In genomic region chr2:150133623-150134022, GRCh38 we compare ENCODE assay signal across 1 cellular context.
A peak's percentile ranks its signal among the peaks of the same experiment; 100 is the strongest.
TF ChIP-seq lines count a peak whose summit lies in the region.

No MANE protein-coding gene starts in this region.

TF ChIP-seq in GM12878, 131 proteins besides CTCF, POLR2A, EP300 and RAD21 (continued from another document and continues in another):
- TF ChIP-seq MEF2B (IDR thresholded peaks at IDR 0.05; ENCODE audit: partially characterized antibody, poor library complexity, severe bottlenecking) = no peak
- TF ChIP-seq ZNF207 (IDR thresholded peaks at IDR 0.05; ENCODE audit: borderline replicate concordance) = no peak
- TF ChIP-seq CBX3 (IDR thresholded peaks at IDR 0.05; ENCODE audit: borderline replicate concordance, low read depth) = no peak
- no peak for TF ChIP-seq NR2C2 (IDR thresholded peaks at IDR 0.05; ENCODE audit: borderline replicate concordance, control insufficient read depth, insufficient read length, low read depth)
- TF ChIP-seq HDGF (IDR thresholded peaks at IDR 0.05) = no peak
- peak; percentile 87 for TF ChIP-seq MLLT1 (IDR thresholded peaks at IDR 0.05)
- peak; percentile 73 to 82; a peak in 3 of 4 replicates for TF ChIP-seq BHLHE40 (IDR thresholded peaks at IDR 0.05; ENCODE audit: borderline replicate concordance in 1 of 2, low read depth in 2 of 2, low read length in 1 of 2)
- peak; percentile 93 for TF ChIP-seq JUNB (IDR thresholded peaks at IDR 0.05)
- no peak for TF ChIP-seq MYC (IDR thresholded peaks at IDR 0.05; ENCODE audit: insufficient read depth, insufficient read length, insufficient replicate concordance, low read length, severe bottlenecking)
- no peak for TF ChIP-seq ZNF622 (IDR thresholded peaks at IDR 0.05)
- TF ChIP-seq FOXM1 (IDR thresholded peaks at IDR 0.05; ENCODE audit: low read depth, low read length) = no peak; the same call in 1 of the 2 replicates
- TF ChIP-seq SUZ12 (IDR thresholded peaks at IDR 0.05; ENCODE audit: unreplicated experiment) = no peak
- TF ChIP-seq ZBTB11 (CRISPR knock-in tag; IDR thresholded peaks at IDR 0.05) = no peak
- TF ChIP-seq IRF3 (IDR thresholded peaks at IDR 0.05) = no peak
- TF ChIP-seq USF2 (IDR thresholded peaks at IDR 0.05; ENCODE audit: borderline replicate concordance, low read depth, low read length) = no peak
- peak; percentile 80 to 86; a peak in 3 of 4 replicates for TF ChIP-seq IKZF2 (IDR thresholded peaks at IDR 0.05)
- TF ChIP-seq REST (IDR thresholded peaks at IDR 0.05; ENCODE audit: low read depth, low read length) = no peak
- TF ChIP-seq PKNOX1 (IDR thresholded peaks at IDR 0.05) = no peak
- no peak for TF ChIP-seq HDAC6 (IDR thresholded peaks at IDR 0.05; ENCODE audit: unreplicated experiment)
- no peak for TF ChIP-seq PML (IDR thresholded peaks at IDR 0.05; ENCODE audit: low read length)
- no peak for TF ChIP-seq TARDBP (IDR thresholded peaks at IDR 0.05; ENCODE audit: borderline replicate concordance)
- TF ChIP-seq ZNF592 (IDR thresholded peaks at IDR 0.05) = no peak
- no peak; the same call in 1 of the 2 replicates for TF ChIP-seq BACH1 (IDR thresholded peaks at IDR 0.05; ENCODE audit: borderline replicate concordance)
- TF ChIP-seq HDAC2 (IDR thresholded peaks at IDR 0.05) = no peak
- TF ChIP-seq SPI1 (IDR thresholded peaks at IDR 0.05; ENCODE audit: borderline replicate concordance, insufficient read depth, low read depth, low read length) = no peak
- no peak for TF ChIP-seq SUPT20H (IDR thresholded peaks at IDR 0.05; ENCODE audit: borderline replicate concordance, control insufficient read depth, low read depth, low read length)
- TF ChIP-seq EZH2 (IDR thresholded peaks at IDR 0.05; ENCODE audit: borderline replicate concordance, control insufficient read depth, low read depth, low read length) = no peak
- peak; percentile 74 for TF ChIP-seq RUNX3 (IDR thresholded peaks at IDR 0.05; ENCODE audit: low read length)
- peak; percentile 89 for TF ChIP-seq DPF2 (IDR thresholded peaks at IDR 0.05)
- TF ChIP-seq EED (IDR thresholded peaks at IDR 0.05; ENCODE audit: low read depth) = peak; percentile 52
- peak; percentile 46; the same call in 1 of the 2 replicates for TF ChIP-seq BMI1 (IDR thresholded peaks at IDR 0.05; ENCODE audit: borderline replicate concordance)
- no peak for TF ChIP-seq SP1 (IDR thresholded peaks at IDR 0.05; ENCODE audit: low read depth, low read length)
- TF ChIP-seq RB1 (IDR thresholded peaks at IDR 0.05; ENCODE audit: borderline replicate concordance) = no peak
- TF ChIP-seq ZNF217 (IDR thresholded peaks at IDR 0.05) = no peak
- TF ChIP-seq FOXK2 (IDR thresholded peaks at IDR 0.05) = no peak
- TF ChIP-seq BCL11A (IDR thresholded peaks at IDR 0.05; ENCODE audit: low read depth, low read length) = peak; percentile 89
- TF ChIP-seq JUND (IDR thresholded peaks at IDR 0.05; ENCODE audit: low read depth, low read length) = peak; percentile 74
- no peak for TF ChIP-seq YBX1 (IDR thresholded peaks at IDR 0.05)
- no peak for TF ChIP-seq RBBP5 (conservative IDR thresholded peaks at IDR 0.05)
- TF ChIP-seq CHD2 (IDR thresholded peaks at IDR 0.05; ENCODE audit: borderline replicate concordance, low read depth, low read length) = peak; percentile 49; the same call in 1 of the 2 replicates
- peak; percentile 90 for TF ChIP-seq MTA2 (IDR thresholded peaks at IDR 0.05; ENCODE audit: low read depth)
- 0 out of 2 replicates have a peak, but pooled peaks have one; percentile 33 for TF ChIP-seq TCF7 (IDR thresholded peaks at IDR 0.05; ENCODE audit: borderline replicate concordance)
- no peak for TF ChIP-seq ZBTB4 (CRISPR knock-in tag; IDR thresholded peaks at IDR 0.05)
- TF ChIP-seq NRF1 (conservative IDR thresholded peaks at IDR 0.05; ENCODE audit: low read depth, low read length) = no peak
- no peak for TF ChIP-seq ZNF384 (IDR thresholded peaks at IDR 0.05; ENCODE audit: borderline replicate concordance, low read depth, low read length)
- peak; percentile 88; the same call in 1 of the 3 replicates for TF ChIP-seq POU2F2 (IDR thresholded peaks at IDR 0.05; ENCODE audit: borderline replicate concordance, low read depth, low read length)
- TF ChIP-seq ATF7 (IDR thresholded peaks at IDR 0.05; ENCODE audit: low read depth) = peak; percentile 98
- TF ChIP-seq RAD51 (IDR thresholded peaks at IDR 0.05) = no peak
